9 cellular contexts compared by ENCODE assay signal in the genomic region with DNA sequence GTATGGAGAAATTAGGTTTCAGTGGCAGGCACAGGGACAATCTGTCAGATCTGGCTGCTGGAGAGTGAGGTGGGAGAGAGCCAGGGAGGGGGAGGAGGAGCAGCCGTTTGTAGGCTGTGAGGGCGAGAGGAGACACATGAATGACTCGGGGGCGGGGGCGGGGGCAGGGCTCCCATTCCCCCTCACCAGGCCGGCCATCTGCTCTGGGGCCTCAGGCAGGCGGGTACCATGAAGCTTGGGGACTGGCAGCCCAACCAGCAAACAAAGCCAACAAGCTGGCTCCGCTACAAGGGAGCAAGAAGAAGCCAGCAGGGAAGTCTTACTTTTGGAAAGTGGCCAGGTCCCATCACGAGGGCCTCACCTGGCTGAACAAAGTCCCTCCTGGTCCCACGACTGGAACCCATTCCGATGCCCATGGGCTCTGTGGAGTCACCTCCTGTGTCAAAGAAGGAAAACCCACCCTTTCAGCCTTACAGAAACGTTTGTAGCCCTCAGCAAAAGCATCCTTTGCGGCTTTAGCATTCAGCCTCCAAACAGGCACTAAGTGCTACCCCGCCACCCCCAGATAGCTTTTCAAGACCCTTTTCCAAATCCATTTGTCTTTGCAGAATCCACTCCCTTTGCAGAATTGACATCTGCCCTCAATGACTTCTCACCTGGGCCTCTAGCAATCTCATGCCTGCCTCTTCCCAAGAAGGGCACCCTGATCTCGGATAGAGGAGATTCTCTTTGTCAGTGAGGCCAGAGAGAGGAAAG. TPM values are rescaled to one million over a fixed set of nuclear protein-coding genes. Genes with fewer than 3 reads are reported as not detected.
DNase-seq lines count a peak whose midpoint lies in the region; ATAC-seq and TF ChIP-seq lines count a peak whose summit lies in the region.
"Had no signal": no experiment of that assay in that cellular context is flagged by ENCODE, and none has a peak within 500 bp of the region (broad histone marks: within the 10 kb centered on the region; RNA-seq: fewer than 3 reads in every experiment).

No MANE protein-coding gene starts in this region.

- H3K4me1 ChIP-seq in thoracic aorta (ENCODE audit: control insufficient read depth in 1 of 2, low read depth in 2 of 2): no peaks in the 10 kb centered on the region

- no peak for TF ChIP-seq CTCF in NB4 (IDR thresholded peaks at IDR 0.05; ENCODE audit: low read depth, low read length)
- TF ChIP-seq CTCF in thoracic aorta (IDR thresholded peaks at IDR 0.05): no peak

- ATAC-seq in thoracic aorta (ENCODE audit: insufficient number of reproducible peaks, low FRiP score, low read depth) (no peak), HG03095 (IDR thresholded peaks at IDR 0.05; ENCODE audit: unreplicated experiment) (no peak)

- no peaks in the 10 kb centered on the region for H3K27me3 ChIP-seq in thoracic aorta (replicated peaks; ENCODE audit: insufficient read depth)

- DNase-seq in NCI-H748 (lab: John Stamatoyannopoulos, UW; ENCODE audit: unreplicated experiment) (peak; percentile 19), NCI-H748 treated with DMSO at 0.1 percent for 48 hours (lab: John Stamatoyannopoulos, UW) (no peak), NB4 (ENCODE audit: low read depth) (peak; percentile 30), cerebellar nuclear complex (lab: John Stamatoyannopoulos, UW) (peak; percentile 90 to 92), thoracic aorta (ENCODE audit: low spot score) (no peak)
- DNase-seq in activated CD4-positive, CD25-positive, alpha-beta regulatory T cell (lab: John Stamatoyannopoulos, UW): no peak
- DNase-seq in activated naive CD4-positive, alpha-beta T cell treated with Interleukin-2 at 50 U/mL for 16 hours: no peak

- no peaks in the 10 kb centered on the region for H3K9me3 ChIP-seq in thoracic aorta

- H3K36me3 ChIP-seq in thoracic aorta: no peaks in the 10 kb centered on the region

- no peak overlapping the region for H3K4me3 ChIP-seq in NB4 (ENCODE audit: low read depth, low read length)
- H3K4me3 ChIP-seq in thoracic aorta: peak overlapping the region; percentile 39

- no peak overlapping the region for H3K27ac ChIP-seq in thoracic aorta

- no peak for TF ChIP-seq POLR2A in NB4 (IDR thresholded peaks at IDR 0.05; ENCODE audit: extremely low read depth, insufficient read length)

RNA-seq across cellular contexts. Expression of a gene that starts 9.2 kb away (rescaled TPM):
- 1 to 10 TPM in 1 of 2 donors, under 1 TPM in 1; 0.41 to 2.9 TPM for total RNA-seq in thoracic aorta
- total RNA-seq: fibroblast of villous mesenchyme had no signal

RNA-seq across cellular contexts. Expression of a gene that starts 37.3 kb away (rescaled TPM):
- total RNA-seq in thoracic aorta: 10 to 100 TPM; 32.1 to 34.1 TPM

Comparison
In these comparisons a context has a peak if more than half of its experiments do, and no peak if none do; other contexts are left out.
1. DNase-seq: peak in NCI-H748 (single experiment), NB4 (single experiment) and cerebellar nuclear complex (2 of 2); none in NCI-H748 treated with DMSO at 0.1 percent for 48 hours (single experiment), thoracic aorta (single experiment), activated CD4-positive, CD25-positive, alpha-beta regulatory T cell (0 of 4) and activated naive CD4-positive, alpha-beta T cell treated with Interleukin-2 at 50 U/mL for 16 hours (single experiment).